Comparison of ENCODE assay signal across 30 cellular contexts in the genomic region with DNA sequence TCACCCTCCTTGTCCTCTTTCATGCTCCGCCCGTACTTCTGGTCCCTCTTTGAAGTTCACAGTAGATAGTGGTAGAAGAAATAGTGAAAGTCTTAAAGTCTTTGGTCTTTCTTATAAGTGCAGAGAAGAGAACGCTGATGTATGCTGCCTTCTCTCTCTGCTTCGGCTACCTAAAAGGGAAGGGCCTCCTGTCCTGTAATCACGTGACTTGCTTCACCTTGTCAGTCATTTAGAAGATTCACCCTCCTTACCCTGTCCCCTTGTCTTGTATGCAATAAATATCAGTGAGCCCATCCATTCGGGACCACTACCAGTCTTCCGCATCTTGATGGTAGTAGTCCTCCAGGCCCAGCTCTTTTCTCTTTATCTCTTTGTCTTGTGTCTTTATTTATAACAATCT.
"Had no signal": no experiment of that assay in that cellular context is flagged by ENCODE, and none has a peak within 500 bp of the region (broad histone marks: within the 10 kb centered on the region; RNA-seq: fewer than 3 reads in every experiment).

No MANE protein-coding gene starts in this region.

- H3K27me3 ChIP-seq: ascending aorta, breast epithelium, cardiac muscle cell, colonic mucosa, esophagus squamous epithelium had no signal

- H3K4me3 ChIP-seq: ascending aorta, breast epithelium, cardiac muscle cell, colonic mucosa, esophagus squamous epithelium, gastroesophageal sphincter, heart right ventricle had no signal

- H3K36me3 Mint-ChIP-seq: brain had no signal

- H3K27ac ChIP-seq: ascending aorta, breast epithelium, cardiac muscle cell, colonic mucosa, esophagus squamous epithelium, gastroesophageal sphincter, heart right ventricle, VCaP had no signal

- H3K36me3 ChIP-seq: ascending aorta, breast epithelium, cardiac muscle cell, colonic mucosa, esophagus squamous epithelium, gastroesophageal sphincter, heart right ventricle had no signal

- H3K27ac Mint-ChIP-seq: activated B cell treated with CpG ODN at 0.5 μM for 24 hours; activated CD8-positive, alpha-beta T cell treated with anti-CD3 and anti-CD28 coated beads for 36 hours; activated naive CD4-positive, alpha-beta T cell treated with anti-CD3 and anti-CD28 coated beads, Interleukin-2, amount 10 ng/mL, durations not matched to agents 7 days and 5 days; activated naive CD4-positive, alpha-beta T cell treated with anti-CD3 and anti-CD28 coated beads, Interleukin-2, amount 50 U/mL, for 72 hours; activated naive CD8-positive, alpha-beta T cell treated with anti-CD3 and anti-CD28 coated beads, Interleukin-2, amount 10 ng/mL, durations not matched to agents 7 days and 5 days; activated T-cell treated with anti-CD3 and anti-CD28 coated beads, Interleukin-2, amount 50 U/mL, for 24 hours; activated T-cell treated with anti-CD3 and anti-CD28 coated beads, Interleukin-2, amount 50 U/mL, for 72 hours; brain had no signal

- ATAC-seq: activated CD4-positive, CD25-positive, alpha-beta regulatory T cell treated with anti-CD3 and anti-CD28 coated beads, Interleukin-2, amount 50 U/mL, for 24 hours; activated CD8-positive, alpha-beta T cell treated with anti-CD3 and anti-CD28 coated beads for 36 hours; activated naive CD4-positive, alpha-beta T cell treated with anti-CD3 and anti-CD28 coated beads, Interleukin-2, amount 50 U/mL, for 72 hours; activated T-cell treated with anti-CD3 and anti-CD28 coated beads, Interleukin-2, amount 50 U/mL, for 72 hours; gastroesophageal sphincter; heart right ventricle had no signal

- DNase-seq: activated B cell treated with CpG ODN at 0.5 μM for 24 hours; activated CD4-positive, alpha-beta T cell treated with anti-CD3 and anti-CD28 coated beads for 48 hours; activated CD4-positive, alpha-beta T cell treated with anti-CD3 and anti-CD28 coated beads, Interleukin-2, amount 50 U/mL, for 1 hour; activated CD4-positive, alpha-beta T cell treated with anti-CD3 and anti-CD28 coated beads, Interleukin-2, amount 50 U/mL, for 48 hours; activated CD8-positive, alpha-beta memory T cell treated with anti-CD3 and anti-CD28 coated beads, Interleukin-2, amount 50 U/mL, for 48 hours; activated CD8-positive, alpha-beta T cell treated with anti-CD3 and anti-CD28 coated beads for 36 hours; activated gamma-delta T cell; activated naive CD4-positive, alpha-beta T cell; activated naive CD4-positive, alpha-beta T cell treated with anti-CD3 and anti-CD28 coated beads, Interleukin-2, amount 10 ng/mL, durations not matched to agents 7 days and 5 days; activated naive CD8-positive, alpha-beta T cell treated with anti-CD3 and anti-CD28 coated beads, Interleukin-2, amount 10 ng/mL, durations not matched to agents 7 days and 5 days; activated T-cell treated with anti-CD3 and anti-CD28 coated beads for 4 hours; activated T-cell treated with anti-CD3 and anti-CD28 coated beads, Interleukin-2, amount 50 U/mL, for 24 hours; activated T-cell treated with anti-CD3 and anti-CD28 coated beads, Interleukin-2, amount 50 U/mL, for 72 hours; central memory CD4-positive, alpha-beta T cell; cerebellar nuclear complex; colonic mucosa; effector memory CD4-positive, alpha-beta T cell; erythroblast; esophagus squamous epithelium; foreskin melanocyte; heart right ventricle; T-helper 2 cell had no signal

- H3K9me3 ChIP-seq: ascending aorta, breast epithelium, colonic mucosa had no signal

- H3K4me1 ChIP-seq: ascending aorta, breast epithelium, colonic mucosa, esophagus squamous epithelium, gastroesophageal sphincter had no signal

- H3K27me3 Mint-ChIP-seq: activated B cell treated with CpG ODN at 0.5 μM for 24 hours; activated CD8-positive, alpha-beta T cell treated with anti-CD3 and anti-CD28 coated beads for 36 hours; activated naive CD8-positive, alpha-beta T cell treated with anti-CD3 and anti-CD28 coated beads, Interleukin-2, amount 10 ng/mL, durations not matched to agents 7 days and 5 days; activated T-cell treated with anti-CD3 and anti-CD28 coated beads, Interleukin-2, amount 50 U/mL, for 24 hours had no signal

- H3K4me3 Mint-ChIP-seq: activated B cell treated with CpG ODN at 0.5 μM for 24 hours; activated CD8-positive, alpha-beta T cell treated with anti-CD3 and anti-CD28 coated beads for 36 hours; activated naive CD4-positive, alpha-beta T cell treated with anti-CD3 and anti-CD28 coated beads, Interleukin-2, amount 10 ng/mL, durations not matched to agents 7 days and 5 days; activated naive CD8-positive, alpha-beta T cell treated with anti-CD3 and anti-CD28 coated beads, Interleukin-2, amount 10 ng/mL, durations not matched to agents 7 days and 5 days; activated T-cell treated with anti-CD3 and anti-CD28 coated beads, Interleukin-2, amount 50 U/mL, for 24 hours; activated T-cell treated with anti-CD3 and anti-CD28 coated beads, Interleukin-2, amount 50 U/mL, for 72 hours; brain had no signal
